Comparison of ENCODE assay signal across 8 cellular contexts in genomic region chr1:32981003-32981909, GRCh38. TPM values are rescaled to one million over a fixed set of nuclear protein-coding genes. Genes with fewer than 3 reads are reported as not detected.
A peak's percentile ranks its signal among the peaks of the same experiment; 100 is the strongest.
DNase-seq lines count a peak whose midpoint lies in the region; ATAC-seq and TF ChIP-seq lines count a peak whose summit lies in the region.

No MANE protein-coding gene starts in this region.

- H3K4me3 ChIP-seq in esophagus squamous epithelium = peak overlapping the region in 1 of 4 donors; percentile 8
- H3K4me3 ChIP-seq in prostate gland = no peak overlapping the region
- H3K4me3 ChIP-seq in ovary = no peak overlapping the region

- peaks cover 0 to 3% (median 0%) of the 10 kb centered on the region in 4 donors for H3K27me3 ChIP-seq in esophagus squamous epithelium
- H3K27me3 ChIP-seq in prostate gland (replicated peaks; ENCODE audit: insufficient read depth) = no peaks in the 10 kb centered on the region
- H3K27me3 ChIP-seq in ovary = no peaks in the 10 kb centered on the region

- intact Hi-C loops in esophagus squamous epithelium (cut with DNase I) = no loop called here
- intact Hi-C loops in prostate gland (cut with DNase I) = no loop called here
- intact Hi-C loops in ovary (cut with DNase I) = loop anchor here in 1 of 4 donors (10.0 kb wide), 1 partner anchor 64 kb away; no protein-coding TSS in a partner anchor

- H3K36me3 ChIP-seq in esophagus squamous epithelium (no peaks in the 10 kb centered on the region), prostate gland (no peaks in the 10 kb centered on the region), ovary (no peaks in the 10 kb centered on the region)

- H3K9me3 ChIP-seq in esophagus squamous epithelium (no peaks in the 10 kb centered on the region), prostate gland (no peaks in the 10 kb centered on the region), ovary (no peaks in the 10 kb centered on the region)

- TF ChIP-seq EP300 in ovary (IDR thresholded peaks at IDR 0.05) = no peak

- peak; percentile 56 for TF ChIP-seq POLR2A in GM15510 (IDR thresholded peaks at IDR 0.05; ENCODE audit: borderline replicate concordance, extremely low read depth, insufficient read length)
- TF ChIP-seq POLR2A in esophagus squamous epithelium (IDR thresholded peaks at IDR 0.05) = peak in 2 of 4 donors; percentile 35 to 67
- peak; percentile 48 for TF ChIP-seq POLR2A in prostate gland (IDR thresholded peaks at IDR 0.05)
- no peak for TF ChIP-seq POLR2A in ovary (IDR thresholded peaks at IDR 0.05)

- peak overlapping the region; percentile 68 to 84 (median 82) for H3K27ac ChIP-seq in esophagus squamous epithelium
- H3K27ac ChIP-seq in prostate gland = peak overlapping the region; percentile 69 to 85
- H3K27ac ChIP-seq in ovary = no peak overlapping the region

- WGBS in esophagus squamous epithelium, 2 donors = 24 to 26% methylated on average over 7 of the region's 8 CpGs
- 27% methylated on average over 8 of the region's 8 CpGs for WGBS in prostate gland
- WGBS in ovary, 3 donors = 52 to 70% (median 57%) methylated on average over 8 of the region's 8 CpGs

- peak; percentile 92 for ATAC-seq in HG02642 (IDR thresholded peaks at IDR 0.05; ENCODE audit: poor library complexity, unreplicated experiment)

- TF ChIP-seq CTCF in esophagus squamous epithelium (IDR thresholded peaks at IDR 0.05) (no peak), prostate gland (IDR thresholded peaks at IDR 0.05) (no peak), ovary (IDR thresholded peaks at IDR 0.05) (no peak)

- H3K4me1 ChIP-seq in esophagus squamous epithelium = peaks cover 14 to 47% (median 34%) of the 10 kb centered on the region in 3 donors
- peaks cover 4% of the 10 kb centered on the region for H3K4me1 ChIP-seq in prostate gland (replicated peaks)
- no peaks in the 10 kb centered on the region for H3K4me1 ChIP-seq in ovary (ENCODE audit: insufficient read depth)

- DNase-seq in NCI-H1417 treated with DMSO at 0.1 percent for 48 hours (lab: John Stamatoyannopoulos, UW) (peak; percentile 9), esophagus squamous epithelium (lab: John Stamatoyannopoulos, UW) (no peak), prostate gland (ENCODE audit: low spot score) (peak; percentile 89), G401 (ENCODE audit: low spot score) (no peak), ovary (no peak)
- DNase-seq in activated CD8-positive, alpha-beta memory T cell treated with anti-CD3 and anti-CD28 coated beads for 4 hours (ENCODE audit: low read depth in 2 of 2) = peak; percentile 31 to 50

- in situ Hi-C loops in G401 (cut with HindIII; ENCODE audit: low sequenced_read_pairs) = no loop called here

RNA-seq across cellular contexts. Expression of gene RNF19B, which starts 16.6 kb away (rescaled TPM):
- total RNA-seq in esophagus squamous epithelium (10 to 100 TPM; 24.2 to 61.6 (median 46.4) TPM), prostate gland (10 to 100 TPM; 16.7 to 77.8 TPM), ovary (10 to 100 TPM; 13.2 to 38.0 (median 15.0) TPM)
- 13.2 and 19.0 TPM in 2 replicates for total RNA-seq in G401 (2014; rRNA removed; shearing (Covaris generic))
- polyA plus RNA-seq in ovary = 10 to 100 TPM; 11.2 to 18.9 TPM

RNA-seq across cellular contexts. Expression of gene AK2, which starts 55.4 kb away (rescaled TPM):
- total RNA-seq in esophagus squamous epithelium (100 to 1,000 TPM; 126 to 167 (median 151) TPM), prostate gland (100 to 1,000 TPM; 120 to 123 TPM), ovary (100 to 1,000 TPM in 5 of 7 donors, 10 to 100 TPM in 2; 92.2 to 135 (median 115) TPM)
- 244 and 260 TPM in 2 replicates for total RNA-seq in G401 (2014; rRNA removed; shearing (Covaris generic))
- polyA plus RNA-seq in ovary = 100 to 1,000 TPM in 1 of 2 donors, 10 to 100 TPM in 1; 52.9 to 150 TPM

Comparison
In these comparisons a context has a peak if more than half of its experiments do, and no peak if none do; other contexts are left out.
1. DNase-seq: peak in NCI-H1417 treated with DMSO at 0.1 percent for 48 hours (single experiment), activated CD8-positive, alpha-beta memory T cell treated with anti-CD3 and anti-CD28 coated beads for 4 hours (2 of 2) and prostate gland (single experiment); none in esophagus squamous epithelium (single experiment), G401 (single experiment) and ovary (0 of 5).
2. H3K27ac ChIP-seq: peak in esophagus squamous epithelium (4 of 4) and prostate gland (2 of 2); none in ovary (0 of 2).